ENCODE assay signal across 17 cellular contexts in the genomic region with DNA sequence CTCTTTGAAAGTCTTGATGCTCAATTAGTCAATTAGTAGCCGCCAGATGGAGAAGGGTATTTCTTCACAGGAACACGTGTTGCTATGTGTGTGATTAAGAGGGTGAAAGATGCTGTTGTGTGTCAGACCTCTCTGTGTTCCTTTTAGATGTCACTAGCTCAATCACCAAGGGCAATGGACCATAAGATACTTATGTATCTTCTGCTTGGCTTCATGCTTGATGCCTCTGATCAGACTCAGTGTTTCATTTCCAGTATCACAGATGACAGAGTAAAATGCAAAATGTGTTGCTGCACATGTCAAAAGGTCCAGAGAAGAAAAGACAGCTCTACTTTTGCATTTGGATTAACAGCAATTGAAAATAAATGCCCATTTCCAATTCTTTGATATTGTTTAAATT.
DNase-seq lines count a peak whose midpoint lies in the region; TF ChIP-seq lines count a peak whose summit lies in the region.
"Had no signal": no experiment of that assay in that cellular context is flagged by ENCODE, and none has a peak within 500 bp of the region (broad histone marks: within the 10 kb centered on the region; RNA-seq: fewer than 3 reads in every experiment).

No MANE protein-coding gene starts in this region.

- DNase-seq in DMS 273 (lab: John Stamatoyannopoulos, UW; ENCODE audit: unreplicated experiment) (peak; percentile 10), DMS 273 treated with DMSO at 0.1 percent for 48 hours (lab: John Stamatoyannopoulos, UW) (no peak), NCI-H2171 (lab: John Stamatoyannopoulos, UW) (peak; percentile 86), NCI-H69 (lab: John Stamatoyannopoulos, UW) (peak; percentile 23), middle frontal gyrus (ENCODE audit: extremely low spot score, low spot score) (no peak), NOMO-1 treated with dmso at 0.1 percent for 144 hours (lab: John Stamatoyannopoulos, UW; ENCODE audit: unreplicated experiment) (no peak), glomerular visceral epithelial cell (ENCODE audit: extremely low spot score) (no peak)
- DNase-seq: Calu3; CD8-positive, alpha-beta T cell; DMS153; DMS79; GF-D8; H9 had no signal

- no peaks in the 10 kb centered on the region for H3K27me3 ChIP-seq in neural cell (ENCODE audit: insufficient read depth, low read depth, low read length)
- H3K27me3 ChIP-seq: BLaER1 treated with 17β-estradiol and CSF1 and Interleukin-3, amounts not matched to agents 10 nM and 100 nM had no signal

- no peak for TF ChIP-seq CTCF in neural cell (IDR thresholded peaks at IDR 0.05; ENCODE audit: poor library complexity, severe bottlenecking)

- no peaks in the 10 kb centered on the region for H3K79me2 ChIP-seq in neural cell (replicated peaks; ENCODE audit: insufficient read depth, low read length)

- H3F3A ChIP-seq in neural cell (ENCODE audit: insufficient read depth, low read length, poor library complexity, severe bottlenecking) = no peaks in the 10 kb centered on the region

- H3K4me3 ChIP-seq in neural cell (ENCODE audit: low read length) = no peak overlapping the region
- H3K4me3 ChIP-seq: A549; BLaER1 treated with 17β-estradiol and CSF1 and Interleukin-3, amounts not matched to agents 10 nM and 100 nM had no signal

- H3K9me2 ChIP-seq in neural cell (ENCODE audit: insufficient read depth, low read length) = no peaks in the 10 kb centered on the region

- no peaks in the 10 kb centered on the region for H4K20me1 ChIP-seq in neural cell (ENCODE audit: insufficient read depth)
- H4K20me1 ChIP-seq: BLaER1 treated with 17β-estradiol and CSF1 and Interleukin-3, amounts not matched to agents 10 nM and 100 nM had no signal

- TF ChIP-seq RAD21 in neural cell (conservative IDR thresholded peaks at IDR 0.05) = no peak

- H2AFZ ChIP-seq in neural cell (ENCODE audit: low read depth, low read length) = no peak overlapping the region

- H3K4me2 ChIP-seq in neural cell (ENCODE audit: low read length) = no peak overlapping the region
- H3K4me2 ChIP-seq: A549; BLaER1 treated with 17β-estradiol and CSF1 and Interleukin-3, amounts not matched to agents 10 nM and 100 nM had no signal

- TF ChIP-seq EP300 in neural cell (conservative IDR thresholded peaks at IDR 0.05; ENCODE audit: poor library complexity, severe bottlenecking) = peak; percentile 83

- no peaks in the 10 kb centered on the region for H3K36me3 ChIP-seq in neural cell (ENCODE audit: insufficient read depth, low read length)
- H3K36me3 ChIP-seq: BLaER1 treated with 17β-estradiol and CSF1 and Interleukin-3, amounts not matched to agents 10 nM and 100 nM had no signal

- H3K9me3 ChIP-seq in neural cell (ENCODE audit: low read length) = no peaks in the 10 kb centered on the region

- no peak overlapping the region for H3K9ac ChIP-seq in neural cell (ENCODE audit: low read length)
- H3K9ac ChIP-seq: BLaER1 treated with 17β-estradiol and CSF1 and Interleukin-3, amounts not matched to agents 10 nM and 100 nM had no signal

- no peak overlapping the region for H3K27ac ChIP-seq in neural cell (ENCODE audit: low read length)
- H3K27ac ChIP-seq: 22Rv1; A549; BLaER1 treated with 17β-estradiol and CSF1 and Interleukin-3, amounts not matched to agents 10 nM and 100 nM had no signal

TF ChIP-seq in neural cell, 6 proteins besides CTCF, POLR2A, EP300 and RAD21:
- TF ChIP-seq POLR2AphosphoS5 (IDR thresholded peaks at IDR 0.05) (peak; percentile 52), SMC3 (conservative IDR thresholded peaks at IDR 0.05; ENCODE audit: poor library complexity) (no peak), MXI1 (conservative IDR thresholded peaks at IDR 0.05; ENCODE audit: poor library complexity, severe bottlenecking) (no peak)
- TF ChIP-seq, protein P1, sequence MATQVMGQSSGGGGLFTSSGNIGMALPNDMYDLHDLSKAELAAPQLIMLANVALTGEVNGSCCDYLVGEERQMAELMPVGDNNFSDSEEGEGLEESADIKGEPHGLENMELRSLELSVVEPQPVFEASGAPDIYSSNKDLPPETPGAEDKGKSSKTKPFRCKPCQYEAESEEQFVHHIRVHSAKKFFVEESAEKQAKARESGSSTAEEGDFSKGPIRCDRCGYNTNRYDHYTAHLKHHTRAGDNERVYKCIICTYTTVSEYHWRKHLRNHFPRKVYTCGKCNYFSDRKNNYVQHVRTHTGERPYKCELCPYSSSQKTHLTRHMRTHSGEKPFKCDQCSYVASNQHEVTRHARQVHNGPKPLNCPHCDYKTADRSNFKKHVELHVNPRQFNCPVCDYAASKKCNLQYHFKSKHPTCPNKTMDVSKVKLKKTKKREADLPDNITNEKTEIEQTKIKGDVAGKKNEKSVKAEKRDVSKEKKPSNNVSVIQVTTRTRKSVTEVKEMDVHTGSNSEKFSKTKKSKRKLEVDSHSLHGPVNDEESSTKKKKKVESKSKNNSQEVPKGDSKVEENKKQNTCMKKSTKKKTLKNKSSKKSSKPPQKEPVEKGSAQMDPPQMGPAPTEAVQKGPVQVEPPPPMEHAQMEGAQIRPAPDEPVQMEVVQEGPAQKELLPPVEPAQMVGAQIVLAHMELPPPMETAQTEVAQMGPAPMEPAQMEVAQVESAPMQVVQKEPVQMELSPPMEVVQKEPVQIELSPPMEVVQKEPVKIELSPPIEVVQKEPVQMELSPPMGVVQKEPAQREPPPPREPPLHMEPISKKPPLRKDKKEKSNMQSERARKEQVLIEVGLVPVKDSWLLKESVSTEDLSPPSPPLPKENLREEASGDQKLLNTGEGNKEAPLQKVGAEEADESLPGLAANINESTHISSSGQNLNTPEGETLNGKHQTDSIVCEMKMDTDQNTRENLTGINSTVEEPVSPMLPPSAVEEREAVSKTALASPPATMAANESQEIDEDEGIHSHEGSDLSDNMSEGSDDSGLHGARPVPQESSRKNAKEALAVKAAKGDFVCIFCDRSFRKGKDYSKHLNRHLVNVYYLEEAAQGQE (IDR thresholded peaks at IDR 0.05; ENCODE audit: borderline replicate concordance) = no peak

Comparison
In these comparisons a context has a peak if more than half of its experiments do, and no peak if none do; other contexts are left out.
1. DNase-seq: peak in DMS 273 (single experiment), NCI-H2171 (single experiment) and NCI-H69 (single experiment); none in DMS 273 treated with DMSO at 0.1 percent for 48 hours (single experiment), middle frontal gyrus (single experiment), NOMO-1 treated with dmso at 0.1 percent for 144 hours (single experiment) and glomerular visceral epithelial cell (single experiment).